8 cellular contexts compared by ENCODE assay signal in genomic region chr11:131370090-131370751, GRCh38. TPM values are rescaled to one million over a fixed set of nuclear protein-coding genes. Genes with fewer than 3 reads are reported as not detected.
A peak's percentile ranks its signal among the peaks of the same experiment; 100 is the strongest.
DNase-seq lines count a peak whose midpoint lies in the region; FAIRE-seq and TF ChIP-seq lines count a peak whose summit lies in the region.

Gene NTM, plus strand, starts transcription at chr11:131370615.

- no peak within 1 kb of the TSS for H4K91ac ChIP-seq in trophoblast cell (ENCODE audit: low read depth, low read length)

- H3K36me3 ChIP-seq in endocrine pancreas (ENCODE audit: control insufficient read depth, insufficient read depth, low read length) (no peaks in the 10 kb centered on the region), tibial nerve (no peaks in the 10 kb centered on the region), PC-9 (ENCODE audit: low read depth) (no peaks in the 10 kb centered on the region), trophoblast cell (ENCODE audit: control insufficient read depth in 1 of 2, insufficient read depth in 2 of 2, low read length in 2 of 2) (no peaks in the 10 kb centered on the region)

- H3K14ac ChIP-seq in trophoblast cell (ENCODE audit: low read length), result no peak within 1 kb of the TSS

- H3K9me2 ChIP-seq in PC-9 (ENCODE audit: insufficient read depth), result no peaks in the 10 kb centered on the region

- H2BK5ac ChIP-seq in trophoblast cell (ENCODE audit: low read depth, low read length, poor library complexity), result no peak within 1 kb of the TSS

- no peak for TF ChIP-seq CTCF in tibial nerve (IDR thresholded peaks at IDR 0.05)
- TF ChIP-seq CTCF in PC-9 (conservative IDR thresholded peaks at IDR 0.05), result no peak

- H3K79me2 ChIP-seq in PC-9 (ENCODE audit: low read depth) (no peaks in the 10 kb centered on the region), trophoblast cell (ENCODE audit: control insufficient read depth, insufficient read depth, low read length, poor library complexity) (no peaks in the 10 kb centered on the region)

- CTCF ChIA-PET in PC-9 (lab: Charles Lee), result no interaction called here

- H3K27me3 ChIP-seq in endocrine pancreas (ENCODE audit: control insufficient read depth, insufficient read depth, low read length), result peaks cover 12% of the 10 kb centered on the region
- H3K27me3 ChIP-seq in tibial nerve, result peaks cover 0 to 28% of the 10 kb centered on the region in 2 donors
- H3K27me3 ChIP-seq in PC-9 (ENCODE audit: insufficient read depth, low read depth), result peaks cover 69% of the 10 kb centered on the region
- no peaks in the 10 kb centered on the region for H3K27me3 ChIP-seq in trophoblast cell (ENCODE audit: insufficient read depth, low read length)

- H3K4me1 ChIP-seq in endocrine pancreas (ENCODE audit: control insufficient read depth, insufficient read depth, low read length) (no peaks in the 10 kb centered on the region), tibial nerve (peaks cover 0 to 20% (median 5%) of the 10 kb centered on the region in 4 donors), PC-9 (replicated peaks; ENCODE audit: insufficient read depth) (no peaks in the 10 kb centered on the region), trophoblast cell (ENCODE audit: control insufficient read depth in 1 of 2, insufficient read depth in 2 of 2, low read length in 2 of 2) (peaks cover 3% of the 10 kb centered on the region in 2 experiments)

- no peak for TF ChIP-seq EP300 in tibial nerve (IDR thresholded peaks at IDR 0.05)

- H3K23ac ChIP-seq in trophoblast cell (ENCODE audit: low read length), result no peak within 1 kb of the TSS

- H3F3A ChIP-seq in PC-9 (ENCODE audit: insufficient read depth, low read depth), result no peaks in the 10 kb centered on the region

- H3K4me2 ChIP-seq in PC-9 (no peak within 1 kb of the TSS), trophoblast cell (ENCODE audit: low read length) (no peak within 1 kb of the TSS)

- H3K4me3 ChIP-seq in endocrine pancreas (ENCODE audit: control insufficient read depth, insufficient read depth, low read length) (peak within 1 kb of the TSS; percentile 47), tibial nerve (peak within 1 kb of the TSS in 3 of 4 donors; percentile 20 to 39 (median 34)), PC-9 (no peak within 1 kb of the TSS), trophoblast cell (ENCODE audit: low read depth, low read length) (no peak within 1 kb of the TSS)

- H4K12ac ChIP-seq in trophoblast cell (ENCODE audit: low read depth, low read length), result no peak within 1 kb of the TSS

- 15 to 16% methylated on average over 7 of the region's 7 CpGs for WGBS in tibial nerve, 2 donors
- WGBS in trophoblast cell (ENCODE audit: extremely low coverage, insufficient coverage, insufficient read length), result no CpG with 5 or more reads among the region's 7 CpGs

- H2BK120ac ChIP-seq in trophoblast cell (ENCODE audit: insufficient read depth, low read length, poor library complexity), result no peak within 1 kb of the TSS

- no peaks in the 10 kb centered on the region for H3K79me1 ChIP-seq in trophoblast cell (ENCODE audit: low read length)

- H3K27ac ChIP-seq in tibial nerve (no peak within 1 kb of the TSS), PC-9 (no peak within 1 kb of the TSS), trophoblast cell (ENCODE audit: low read depth, low read length) (no peak within 1 kb of the TSS)

- H2BK12ac ChIP-seq in trophoblast cell (ENCODE audit: low read length), result no peak within 1 kb of the TSS

- no peaks in the 10 kb centered on the region for H3K9me3 ChIP-seq in endocrine pancreas (ENCODE audit: control insufficient read depth, low read length)
- H3K9me3 ChIP-seq in tibial nerve, result no peaks in the 10 kb centered on the region
- no peaks in the 10 kb centered on the region for H3K9me3 ChIP-seq in PC-9 (ENCODE audit: insufficient read depth, low read depth)
- no peaks in the 10 kb centered on the region for H3K9me3 ChIP-seq in trophoblast cell (ENCODE audit: insufficient read depth, low read depth, low read length)

- FAIRE-seq in GM12891 (lab: Jason Lieb, UNC), result no peak

- H3K9ac ChIP-seq in endocrine pancreas (ENCODE audit: control insufficient read depth, insufficient read depth, low read length), result no peak within 1 kb of the TSS
- no peak within 1 kb of the TSS for H3K9ac ChIP-seq in trophoblast cell (ENCODE audit: low read length)

- intact Hi-C loops in PC-9 (cut with micrococcal nuclease; ENCODE audit: unreplicated experiment), result no loop called here

- no peaks in the 10 kb centered on the region for H4K20me1 ChIP-seq in PC-9 (ENCODE audit: insufficient read depth)

- POLR2A ChIA-PET in PC-9 (lab: Charles Lee; ENCODE audit: unreplicated experiment), result no interaction called here

- BruUV-seq in PC-9 (replicated peaks; lab: Mats Ljungman, UMichigan), result no TSS peak

- H2AFZ ChIP-seq in PC-9 (no peak within 1 kb of the TSS), trophoblast cell (ENCODE audit: insufficient read depth, low read length, poor library complexity) (no peak within 1 kb of the TSS)

- DNase-seq in NCI-H460 (ENCODE audit: extremely low read depth, low read depth) (peak; percentile 20), medulla oblongata (ENCODE audit: extremely low spot score) (peak; percentile 92), tibial nerve (ENCODE audit: low spot score in 2 of 2) (peak; percentile 23 to 73), GM12891 (ENCODE audit: insufficient read length, low spot score) (no peak), PC-9 (no peak), SW 1271 (lab: John Stamatoyannopoulos, UW) (no peak), trophoblast cell (no peak)

- no peak for TF ChIP-seq POLR2A in tibial nerve (IDR thresholded peaks at IDR 0.05)
- TF ChIP-seq POLR2A in GM12891 (IDR thresholded peaks at IDR 0.05; ENCODE audit: low read depth, low read length), result no peak

- no peak within 1 kb of the TSS for H3K4ac ChIP-seq in trophoblast cell (ENCODE audit: low read depth, low read length)

- no peak within 1 kb of the TSS for H3K18ac ChIP-seq in trophoblast cell (ENCODE audit: low read length)

- H4K8ac ChIP-seq in trophoblast cell (ENCODE audit: low read depth, low read length), result no peak within 1 kb of the TSS

- H2AK5ac ChIP-seq in trophoblast cell (ENCODE audit: low read length), result no peak within 1 kb of the TSS

TF ChIP-seq in GM12891, 5 proteins besides CTCF, POLR2A, EP300 and RAD21:
- TF ChIP-seq SPI1 (IDR thresholded peaks at IDR 0.05; ENCODE audit: low read depth, low read length) (no peak), PAX5 (IDR thresholded peaks at IDR 0.05; ENCODE audit: insufficient read depth, low read length, severe bottlenecking) (no peak), TAF1 (IDR thresholded peaks at IDR 0.05; ENCODE audit: low read depth, low read length) (no peak), POU2F2 (IDR thresholded peaks at IDR 0.05; ENCODE audit: low read depth, low read length) (no peak), POLR2AphosphoS5 (IDR thresholded peaks at IDR 0.05; ENCODE audit: low read depth, low read length) (no peak)

RNA-seq across cellular contexts. Expression of gene NTM, which starts in this region (rescaled TPM):
- total RNA-seq in NCI-H460 (2014; rRNA removed; shearing (Covaris generic)), result 2.3 and 3.7 TPM in 2 replicates
- 0.26 and 0.74 TPM in 2 replicates for polyA plus RNA-seq in NCI-H460 (2014; cell fraction: nucleus; rRNA removed)
- total RNA-seq in tibial nerve (10 to 100 TPM in 3 of 4 donors, 1 to 10 TPM in 1; 3.7 to 11.4 (median 10.8) TPM), PC-9 (2021) (not detected in 2 replicates)
- polyA plus RNA-seq in GM12891 (2012; ENCODE audit: low read depth, missing spikeins), result not detected
- polyA plus RNA-seq in trophoblast cell (2013), result 0.32 and 0.33 TPM in 2 replicates

Comparison
In these comparisons a context has a peak if more than half of its experiments do, and no peak if none do; other contexts are left out.
1. DNase-seq: peak in NCI-H460 (single experiment), medulla oblongata (single experiment) and tibial nerve (2 of 2); none in GM12891 (single experiment), PC-9 (0 of 2), SW 1271 (0 of 2) and trophoblast cell (0 of 2).
2. H3K4me3 ChIP-seq: peak in endocrine pancreas (single experiment) and tibial nerve (3 of 4); none in PC-9 (single experiment) and trophoblast cell (single experiment).